ENCODE assay signal across 24 cellular contexts in the genomic region with DNA sequence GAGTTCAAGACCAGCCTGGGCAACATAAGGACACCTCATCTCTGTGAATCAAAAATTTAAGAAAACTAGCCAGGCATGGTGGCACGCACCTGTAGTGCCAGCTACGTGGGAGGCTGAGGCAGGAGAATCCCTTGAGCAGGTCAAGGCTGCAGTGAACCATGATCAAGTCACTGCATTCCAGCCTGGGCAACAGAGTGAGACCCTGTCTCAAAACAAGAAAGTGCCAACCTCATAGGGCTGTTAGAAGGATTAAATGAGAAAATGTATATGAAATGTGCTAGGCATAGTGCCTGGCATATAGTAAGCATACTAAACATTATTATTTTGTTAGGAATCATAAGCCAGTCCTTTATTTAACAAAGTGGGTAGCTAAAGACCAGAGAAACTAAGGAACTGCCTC.
"Had no signal": no experiment of that assay in that cellular context is flagged by ENCODE, and none has a peak within 500 bp of the region (broad histone marks: within the 10 kb centered on the region; RNA-seq: fewer than 3 reads in every experiment).

No MANE protein-coding gene starts in this region.

- H3K36me3 Mint-ChIP-seq: mesothelial cell of epicardium; naive B cell; natural killer cell treated with Interleukin-12 subunit alpha and Interleukin-12 subunit beta and Interleukin-15 and Interleukin-18, amount 100 ng/mL, for 72 hours; neural progenitor cell; type B pancreatic cell had no signal

- H3K4me3 ChIP-seq: hepatocyte, mucosa of descending colon, neural progenitor cell, prostate gland, stomach, tibial artery had no signal

- H3K9ac ChIP-seq: neural progenitor cell, parathyroid adenoma had no signal

- H3K79me2 ChIP-seq: hepatocyte, parathyroid adenoma had no signal

- H3K27me3 ChIP-seq: dorsolateral prefrontal cortex, right atrium auricular region, sigmoid colon, testis, tibial artery had no signal

- H3K9me3 Mint-ChIP-seq: mesothelial cell of epicardium; naive B cell; natural killer cell treated with Interleukin-12 subunit alpha and Interleukin-12 subunit beta and Interleukin-15 and Interleukin-18, amount 100 ng/mL, for 72 hours; neural progenitor cell; type B pancreatic cell had no signal

- H3K36me3 ChIP-seq: neural progenitor cell, prostate gland, right atrium auricular region, sigmoid colon, stomach, tibial artery had no signal

- H3K27ac ChIP-seq: neural progenitor cell had no signal

- H3K9me3 ChIP-seq: mucosa of descending colon, prostate gland, right atrium auricular region, sigmoid colon, stomach, testis, tibial artery had no signal

- FAIRE-seq: frontal cortex, kidney had no signal

- DNase-seq: cerebellar nuclear complex; cortex of kidney; dorsolateral prefrontal cortex; effector CD4-positive, alpha-beta T cell; head of caudate nucleus; kidney; mucosa of descending colon; naive B cell; sigmoid colon; stimulated activated CD8-positive, alpha-beta memory T cell treated with anti-CD3 and anti-CD28 coated beads, Interleukin-4, amount 100 ng/mL, for 48 hours; stimulated activated naive CD4-positive, alpha-beta T cell treated with Interleukin-2 at 50 U/mL for 16 hours; stomach; testis; tibial artery had no signal

- H3K4me2 ChIP-seq: hepatocyte had no signal

- ATAC-seq: left lobe of liver; mucosa of descending colon; natural killer cell treated with Interleukin-12 subunit alpha and Interleukin-12 subunit beta and Interleukin-15 and Interleukin-18, amount 100 ng/mL, for 72 hours had no signal
